Comparison of ENCODE assay signal across 13 cellular contexts in genomic region chr14:57247283-57247682, GRCh38. TPM values are rescaled to one million over a fixed set of nuclear protein-coding genes. Genes with fewer than 3 reads are reported as not detected.
A peak's percentile ranks its signal among the peaks of the same experiment; 100 is the strongest.
DNase-seq lines count a peak whose midpoint lies in the region; ATAC-seq and TF ChIP-seq lines count a peak whose summit lies in the region.
"Had no signal": no experiment of that assay in that cellular context is flagged by ENCODE, and none has a peak within 500 bp of the region (broad histone marks: within the 10 kb centered on the region; RNA-seq: fewer than 3 reads in every experiment).

No MANE protein-coding gene starts in this region.

- BruUV-seq in IMR-90 (replicated peaks; lab: Mats Ljungman, UMichigan), result no TSS peak

- H3K4me3 ChIP-seq in IMR-90 (ENCODE audit: insufficient read depth, low read depth, low read length) (no peak overlapping the region), fibroblast of the aortic adventitia (ENCODE audit: low read depth, low read length) (no peak overlapping the region), skeletal muscle satellite cell (ENCODE audit: low read length) (no peak overlapping the region)
- H3K4me3 ChIP-seq in CD4-positive, alpha-beta memory T cell (ENCODE audit: low read length in 2 of 2), result no peak overlapping the region

- H3K18ac ChIP-seq in IMR-90 (ENCODE audit: low read depth, low read length), result no peak overlapping the region; the same call in 1 of the 2 replicates

- H3K27me3 Mint-ChIP-seq in CD4-positive, alpha-beta memory T cell, result no peaks in the 10 kb centered on the region
- no peaks in the 10 kb centered on the region for H3K27me3 Mint-ChIP-seq in natural killer cell treated with Interleukin-12 subunit alpha and Interleukin-12 subunit beta and Interleukin-15 and Interleukin-18, amount 100 ng/mL, for 72 hours

- peaks cover 7 to 28% (median 14%) of the 10 kb centered on the region in 4 donors for H3K4me1 Mint-ChIP-seq in CD4-positive, alpha-beta memory T cell
- H3K4me1 Mint-ChIP-seq in natural killer cell treated with Interleukin-12 subunit alpha and Interleukin-12 subunit beta and Interleukin-15 and Interleukin-18, amount 100 ng/mL, for 72 hours (ENCODE audit: low read depth in 2 of 2), result peaks cover 12 to 23% of the 10 kb centered on the region in 2 donors

- TF ChIP-seq CTCF in IMR-90 (conservative IDR thresholded peaks at IDR 0.05; ENCODE audit: low read depth, low read length) (no peak), fibroblast of the aortic adventitia (IDR thresholded peaks at IDR 0.05; ENCODE audit: insufficient read depth, low read length) (no peak)

- no CpG with 5 or more reads among the region's 2 CpGs for WGBS in IMR-90 (ENCODE audit: extremely low coverage in 2 of 2, insufficient read length in 1 of 2), 2 experiments

- H3K9me3 Mint-ChIP-seq in CD4-positive, alpha-beta memory T cell, result peaks cover 0 to 2% (median 0%) of the 10 kb centered on the region in 8 donors
- no peaks in the 10 kb centered on the region for H3K9me3 Mint-ChIP-seq in natural killer cell treated with Interleukin-12 subunit alpha and Interleukin-12 subunit beta and Interleukin-15 and Interleukin-18, amount 100 ng/mL, for 72 hours

- H3K27me3 ChIP-seq in IMR-90 (ENCODE audit: control insufficient read depth, insufficient read depth, low read length) (no peaks in the 10 kb centered on the region), skeletal muscle satellite cell (ENCODE audit: control insufficient read depth, insufficient read depth, low read length) (no peaks in the 10 kb centered on the region)
- H3K27me3 ChIP-seq in CD4-positive, alpha-beta memory T cell (ENCODE audit: insufficient read depth, low read length), result no peaks in the 10 kb centered on the region

- no peak overlapping the region for H3K23ac ChIP-seq in IMR-90 (ENCODE audit: low read depth, low read length)

- no peak overlapping the region for H3K27ac ChIP-seq in IMR-90 (ENCODE audit: insufficient read depth, low read length)
- H3K27ac ChIP-seq in CD4-positive, alpha-beta memory T cell (ENCODE audit: low read depth, low read length), result no peak overlapping the region
- H3K27ac ChIP-seq: C4-2B had no signal

- H3K9me3 ChIP-seq in IMR-90 (ENCODE audit: control insufficient read depth, insufficient read depth, low read length) (no peaks in the 10 kb centered on the region), skeletal muscle satellite cell (replicated peaks; ENCODE audit: low read length) (no peaks in the 10 kb centered on the region)
- H3K9me3 ChIP-seq in CD4-positive, alpha-beta memory T cell (ENCODE audit: control insufficient read depth in 1 of 2, low read length in 2 of 2), result no peaks in the 10 kb centered on the region

- peaks cover 9 to 38% of the 10 kb centered on the region in 2 experiments for H3K79me1 ChIP-seq in IMR-90 (ENCODE audit: low read depth in 1 of 2, low read length in 2 of 2)

- H2BK15ac ChIP-seq in IMR-90 (ENCODE audit: low read depth, low read length), result no peak overlapping the region

- no peak overlapping the region for H2BK20ac ChIP-seq in IMR-90 (ENCODE audit: low read depth, low read length)

- 0 out of 2 replicates have a peak, but pooled peaks cover 3% of the 10 kb centered on the region for H4K20me1 ChIP-seq in IMR-90 (ENCODE audit: insufficient read depth, low read length)

- H2AK5ac ChIP-seq in IMR-90 (ENCODE audit: low read depth, low read length), result no peak overlapping the region

- no peak overlapping the region; a peak in 1 of 4 replicates for H4K8ac ChIP-seq in IMR-90 (ENCODE audit: low read depth in 2 of 2, low read length in 2 of 2)

- H3K14ac ChIP-seq in IMR-90 (replicated peaks; ENCODE audit: low read depth, low read length), result no peak overlapping the region

- in situ Hi-C loops in IMR-90 (cut with MboI; ENCODE audit: low sequenced_read_pairs), result no loop called here

- TF ChIP-seq POLR2A in IMR-90 (IDR thresholded peaks at IDR 0.05; ENCODE audit: low read depth, low read length), result no peak

- H3K9me1 ChIP-seq in IMR-90 (ENCODE audit: insufficient read depth, low read length), result no peaks in the 10 kb centered on the region; the same call in 1 of the 2 replicates

- H3K36me3 ChIP-seq in IMR-90 (ENCODE audit: control insufficient read depth, insufficient read depth, low read length), result 0 out of 2 replicates have a peak, but pooled peaks cover 2% of the 10 kb centered on the region
- peaks cover 2% of the 10 kb centered on the region for H3K36me3 ChIP-seq in skeletal muscle satellite cell (ENCODE audit: insufficient read depth, low read length)
- peaks cover 3% of the 10 kb centered on the region for H3K36me3 ChIP-seq in CD4-positive, alpha-beta memory T cell (ENCODE audit: insufficient read depth, low read length)

- CTCF ChIA-PET in IMR-90 (lab: Yijun Ruan, JAX), result no interaction called here
- CTCF ChIA-PET in CD4-positive, alpha-beta memory T cell (lab: Charles Lee; ENCODE audit: partially characterized antibody), result no interaction called here

- H3K56ac ChIP-seq in IMR-90 (ENCODE audit: extremely low read depth, insufficient read depth, low read length), result no peak overlapping the region

- DNase-seq in EH (ENCODE audit: low read depth) (peak; percentile 76), IMR-90 (no peak), fibroblast of the aortic adventitia (ENCODE audit: low read depth) (peak; percentile 5), NCI-H774 (lab: John Stamatoyannopoulos, UW) (no peak)
- DNase-seq in CD4-positive, alpha-beta memory T cell, result no peak
- DNase-seq in natural killer cell treated with Interleukin-12 subunit alpha and Interleukin-12 subunit beta and Interleukin-15 and Interleukin-18, amount 100 ng/mL, for 72 hours (ENCODE audit: low spot score), result no peak
- DNase-seq: KBM-7, NCI-H146, NCI-H2081 treated with DMSO at 0.1 percent for 48 hours, NCI-H510A treated with DMSO at 0.1 percent for 48 hours had no signal

- no peak overlapping the region for H2AFZ ChIP-seq in IMR-90 (replicated peaks; ENCODE audit: low read length, poor library complexity)

- no peak for TF ChIP-seq RAD21 in IMR-90 (IDR thresholded peaks at IDR 0.05; ENCODE audit: low read length)

- intact Hi-C loops in IMR-90 (cut with micrococcal nuclease), result no loop called here
- intact Hi-C loops in CD4-positive, alpha-beta memory T cell (cut with micrococcal nuclease), result no loop called here

- H3K9ac ChIP-seq in IMR-90 (ENCODE audit: low read depth, low read length) (no peak overlapping the region), skeletal muscle satellite cell (ENCODE audit: low read depth, low read length) (peak overlapping the region; percentile 60)

- dilution Hi-C loops in IMR-90 (cut with HindIII; ENCODE audit: low sequenced_read_pairs, unreplicated experiment), result no loop called here

- H3K4me1 ChIP-seq in IMR-90 (ENCODE audit: control insufficient read depth, insufficient read depth, low read length) (peaks cover 6% of the 10 kb centered on the region), skeletal muscle satellite cell (ENCODE audit: control insufficient read depth, insufficient read depth, low read length) (peaks cover 17% of the 10 kb centered on the region)
- H3K4me1 ChIP-seq in CD4-positive, alpha-beta memory T cell (ENCODE audit: insufficient read depth, low read length), result no peaks in the 10 kb centered on the region

- ATAC-seq in IMR-90 (ENCODE audit: low read depth), result peak; percentile 50
- ATAC-seq in natural killer cell treated with Interleukin-12 subunit alpha and Interleukin-12 subunit beta and Interleukin-15 and Interleukin-18, amount 100 ng/mL, for 72 hours, result no peak
- ATAC-seq: HCT116 had no signal

- no peak overlapping the region for H2BK120ac ChIP-seq in IMR-90 (ENCODE audit: low read depth, low read length)

- H3K4me2 ChIP-seq in IMR-90 (ENCODE audit: low read depth, low read length) (peak overlapping the region; percentile 50; the same call in 1 of the 2 replicates), skeletal muscle satellite cell (ENCODE audit: low read length) (peak overlapping the region; percentile 63)

- H2AK9ac ChIP-seq in IMR-90 (replicated peaks; ENCODE audit: low read depth, low read length, poor library complexity), result no peak overlapping the region

- no peak overlapping the region for H3K27ac Mint-ChIP-seq in CD4-positive, alpha-beta memory T cell
- no peak overlapping the region for H3K27ac Mint-ChIP-seq in natural killer cell treated with Interleukin-12 subunit alpha and Interleukin-12 subunit beta and Interleukin-15 and Interleukin-18, amount 100 ng/mL, for 72 hours

- H3K4ac ChIP-seq in IMR-90 (ENCODE audit: low read depth, low read length), result no peak overlapping the region

- no peak overlapping the region for H2BK5ac ChIP-seq in IMR-90 (ENCODE audit: low read depth, low read length, poor library complexity, severe bottlenecking)

- POLR2A ChIA-PET in IMR-90 (lab: Charles Lee; ENCODE audit: unreplicated experiment), result no interaction called here
- POLR2A ChIA-PET in CD4-positive, alpha-beta memory T cell (lab: Charles Lee; ENCODE audit: partially characterized antibody), result no interaction called here

- H3K36me3 Mint-ChIP-seq in CD4-positive, alpha-beta memory T cell, result peaks cover 8 to 35% of the 10 kb centered on the region in 2 donors
- H3K36me3 Mint-ChIP-seq in natural killer cell treated with Interleukin-12 subunit alpha and Interleukin-12 subunit beta and Interleukin-15 and Interleukin-18, amount 100 ng/mL, for 72 hours, result no peaks in the 10 kb centered on the region

- no peak overlapping the region for H4K5ac ChIP-seq in IMR-90 (ENCODE audit: low read depth, low read length)

- H4K91ac ChIP-seq in IMR-90 (ENCODE audit: insufficient read depth, low read depth, low read length), result no peak overlapping the region

- no peak overlapping the region for H3K4me3 Mint-ChIP-seq in CD4-positive, alpha-beta memory T cell
- no peak overlapping the region for H3K4me3 Mint-ChIP-seq in natural killer cell treated with Interleukin-12 subunit alpha and Interleukin-12 subunit beta and Interleukin-15 and Interleukin-18, amount 100 ng/mL, for 72 hours

RNA-seq across cellular contexts. Expression of gene EXOC5, which starts 21.4 kb away (rescaled TPM):
- total RNA-seq in IMR-90 (2012; rRNA removed) (52.5 and 89.7 TPM in 2 replicates), fibroblast of the aortic adventitia (ENCODE audit: low replicate concordance) (49.3 and 87.4 TPM in 2 replicates)
- polyA plus RNA-seq in IMR-90 (2012; rRNA removed), result 17.9 and 22.4 TPM in 2 replicates
- polyA plus RNA-seq in IMR-90 (2012; cell fraction: cytosol; rRNA removed), result 4.9 and 10.2 TPM in 2 replicates
- polyA plus RNA-seq in IMR-90 (2012; cell fraction: nucleus; rRNA removed; ENCODE audit: low replicate concordance), result 2.6 and 14.8 TPM in 2 replicates
- 45.0 and 52.2 TPM in 2 replicates for total RNA-seq in skeletal muscle satellite cell (2012; rRNA removed)
- total RNA-seq in CD4-positive, alpha-beta memory T cell, result 10 to 100 TPM; 48.3 to 51.4 TPM
- 10 to 100 TPM; 49.9 to 66.3 TPM for polyA plus RNA-seq in CD4-positive, alpha-beta memory T cell
- 10 to 100 TPM; 67.6 to 77.4 TPM for total RNA-seq in natural killer cell treated with Interleukin-12 subunit alpha and Interleukin-12 subunit beta and Interleukin-15 and Interleukin-18, amount 100 ng/mL, for 72 hours

RNA-seq across cellular contexts. Expression of gene AP5M1, which starts 21.5 kb away (rescaled TPM):
- 28.3 TPM in 2 replicates for total RNA-seq in IMR-90 (2012; rRNA removed)
- 13.6 and 16.1 TPM in 2 replicates for polyA plus RNA-seq in IMR-90 (2012; rRNA removed)
- 3.3 and 7.1 TPM in 2 replicates for polyA plus RNA-seq in IMR-90 (2012; cell fraction: cytosol; rRNA removed)
- 1.9 and 10.4 TPM in 2 replicates for polyA plus RNA-seq in IMR-90 (2012; cell fraction: nucleus; rRNA removed; ENCODE audit: low replicate concordance)
- 36.6 and 50.9 TPM in 2 replicates for total RNA-seq in fibroblast of the aortic adventitia (ENCODE audit: low replicate concordance)
- 19.5 and 24.7 TPM in 2 replicates for total RNA-seq in skeletal muscle satellite cell (2012; rRNA removed)
- total RNA-seq in CD4-positive, alpha-beta memory T cell, result 10 to 100 TPM; 49.5 to 57.5 TPM
- 10 to 100 TPM; 39.0 to 48.2 TPM for polyA plus RNA-seq in CD4-positive, alpha-beta memory T cell
- total RNA-seq in natural killer cell treated with Interleukin-12 subunit alpha and Interleukin-12 subunit beta and Interleukin-15 and Interleukin-18, amount 100 ng/mL, for 72 hours, result 10 to 100 TPM; 27.3 to 50.9 TPM

Comparison
In these comparisons a context has a peak if more than half of its experiments do, and no peak if none do; other contexts are left out.
1. DNase-seq: peak in EH (single experiment) and fibroblast of the aortic adventitia (single experiment); none in IMR-90 (single experiment), NCI-H774 (single experiment), CD4-positive, alpha-beta memory T cell (0 of 5) and natural killer cell treated with Interleukin-12 subunit alpha and Interleukin-12 subunit beta and Interleukin-15 and Interleukin-18, amount 100 ng/mL, for 72 hours (single experiment).